In genomic region chr1:21937034-21937371, GRCh38 we compare ENCODE assay signal across 7 cellular contexts. TPM values are rescaled to one million over a fixed set of nuclear protein-coding genes. Genes with fewer than 3 reads are reported as not detected.
DNase-seq lines count a peak whose midpoint lies in the region; ATAC-seq, FAIRE-seq and TF ChIP-seq lines count a peak whose summit lies in the region.

HSPG2 (minus strand) TSS chr1:21937310; CDS start chr1:21937217, 93 bp downstream.

- ATAC-seq in HG03108 (IDR thresholded peaks at IDR 0.05; ENCODE audit: unreplicated experiment) (peak; percentile 10), GM18520 (IDR thresholded peaks at IDR 0.05; ENCODE audit: unreplicated experiment) (no peak)
- ATAC-seq in stimulated activated memory B cell treated with anti-CD40 and anti-IgM and Interleukin-4, amounts not matched to agents 10 μg/mL and 1 μg/mL and 100 μg/mL, for 72 hours, result peak; percentile 39

- H3K9me3 ChIP-seq in iPS-18c (ENCODE audit: control insufficient read depth, insufficient read depth, low read length), result peaks cover 2% of the 10 kb centered on the region

- TF ChIP-seq CTCF in D721Med (IDR thresholded peaks at IDR 0.05; ENCODE audit: insufficient read depth, missing control alignments), result no peak

- peak within 1 kb of the TSS; percentile 57 for H3K27ac Mint-ChIP-seq in stimulated activated memory B cell treated with anti-CD40 and anti-IgM and Interleukin-4, amounts not matched to agents 10 μg/mL and 1 μg/mL and 100 μg/mL, for 72 hours

- peak within 1 kb of the TSS; percentile 85 for H3K4me3 Mint-ChIP-seq in stimulated activated memory B cell treated with anti-CD40 and anti-IgM and Interleukin-4, amounts not matched to agents 10 μg/mL and 1 μg/mL and 100 μg/mL, for 72 hours

- FAIRE-seq in D721Med (lab: Jason Lieb, UNC), result no peak

- DNase-seq in DMS153 (lab: John Stamatoyannopoulos, UW), result no peak
- DNase-seq in D721Med (ENCODE audit: insufficient read length, low spot score), result no peak

- peaks cover 25% of the 10 kb centered on the region for H3K4me1 Mint-ChIP-seq in stimulated activated memory B cell treated with anti-CD40 and anti-IgM and Interleukin-4, amounts not matched to agents 10 μg/mL and 1 μg/mL and 100 μg/mL, for 72 hours

- 0 to 3% (median 0%) methylated on average over 1 to 52 of the region's 52 CpGs for WGBS in adipose tissue, 3 donors

- H3K9me3 Mint-ChIP-seq in stimulated activated memory B cell treated with anti-CD40 and anti-IgM and Interleukin-4, amounts not matched to agents 10 μg/mL and 1 μg/mL and 100 μg/mL, for 72 hours, result no peaks in the 10 kb centered on the region

- peaks cover 26% of the 10 kb centered on the region for H3K27me3 Mint-ChIP-seq in stimulated activated memory B cell treated with anti-CD40 and anti-IgM and Interleukin-4, amounts not matched to agents 10 μg/mL and 1 μg/mL and 100 μg/mL, for 72 hours

- H3K27ac ChIP-seq in adipose tissue (ENCODE audit: low read depth, low read length), result peak within 1 kb of the TSS; percentile 62

- no peaks in the 10 kb centered on the region for H3K36me3 Mint-ChIP-seq in stimulated activated memory B cell treated with anti-CD40 and anti-IgM and Interleukin-4, amounts not matched to agents 10 μg/mL and 1 μg/mL and 100 μg/mL, for 72 hours

- H3K4me3 ChIP-seq in iPS-18c (ENCODE audit: insufficient read depth, low read depth, low read length), result peak within 1 kb of the TSS; percentile 65

RNA-seq across cellular contexts. Expression of gene HSPG2, which starts in this region (rescaled TPM):
- polyA plus RNA-seq in adipose tissue, result 100 to 1,000 TPM in 2 of 3 donors, 10 to 100 TPM in 1; 34.7 to 225 (median 214) TPM
